In genomic region chr12:6234214-6234613, GRCh38 we compare ENCODE assay signal across 1 cellular context.
TF ChIP-seq lines count a peak whose summit lies in the region.

No MANE protein-coding gene starts in this region.

TF ChIP-seq in WTC11, 78 proteins besides CTCF, POLR2A, EP300 and RAD21 (continued from another document):
- no peak for TF ChIP-seq ZNF532 (CRISPR knock-in tag; IDR thresholded peaks at IDR 0.05; ENCODE audit: borderline replicate concordance)
- TF ChIP-seq ARID4B (CRISPR knock-in tag; IDR thresholded peaks at IDR 0.05; ENCODE audit: borderline replicate concordance) = no peak
- no peak for TF ChIP-seq CBFB (CRISPR knock-in tag; IDR thresholded peaks at IDR 0.05; ENCODE audit: low read depth)
- no peak for TF ChIP-seq ATF2 (CRISPR knock-in tag; IDR thresholded peaks at IDR 0.05; ENCODE audit: borderline replicate concordance, low read depth)
- TF ChIP-seq CDX4 (CRISPR knock-in tag; IDR thresholded peaks at IDR 0.05; ENCODE audit: borderline replicate concordance) = no peak
- no peak for TF ChIP-seq IRF2 (CRISPR knock-in tag; IDR thresholded peaks at IDR 0.05; ENCODE audit: borderline replicate concordance, low read depth)
- no peak for TF ChIP-seq PRRX2 (CRISPR knock-in tag; IDR thresholded peaks at IDR 0.05)
